ENCODE assay signal across 13 cellular contexts in the genomic region with DNA sequence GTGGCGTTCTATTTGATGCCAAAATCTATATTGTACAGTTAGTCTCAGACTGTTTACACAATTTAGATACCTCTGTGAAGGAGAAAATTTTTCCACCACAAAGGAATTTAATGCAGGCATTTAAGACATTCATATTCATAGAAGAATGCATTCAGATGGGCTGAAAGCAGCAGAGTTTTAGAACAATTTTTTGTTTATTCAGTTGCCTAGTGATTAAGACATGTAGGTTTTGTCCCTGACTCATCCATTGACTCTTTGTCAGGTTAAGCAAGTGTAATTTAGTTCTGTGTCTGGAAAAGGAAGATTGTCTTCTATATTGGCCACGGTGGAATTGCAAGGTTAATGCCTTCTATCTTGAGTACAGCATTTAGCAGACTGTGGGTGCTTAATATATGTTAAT.
DNase-seq lines count a peak whose midpoint lies in the region; ATAC-seq, FAIRE-seq and TF ChIP-seq lines count a peak whose summit lies in the region.
"Had no signal": no experiment of that assay in that cellular context is flagged by ENCODE, and none has a peak within 500 bp of the region (broad histone marks: within the 10 kb centered on the region; RNA-seq: fewer than 3 reads in every experiment).

No MANE protein-coding gene starts in this region.

- no peak for TF ChIP-seq EP300 in A549 (IDR thresholded peaks at IDR 0.05)

- H3K36me3 ChIP-seq in hepatocyte (replicated peaks; ENCODE audit: insufficient read depth, low read depth) = no peaks in the 10 kb centered on the region
- H3K36me3 ChIP-seq: cardiac muscle cell had no signal

- 26% methylated on average over 2 of the region's 2 CpGs for WGBS in A549 (ENCODE audit: missing lambda C conversion rate)
- WGBS in hepatocyte (ENCODE audit: low lambda C conversion rate, missing lambda C conversion rate) = 56% methylated on average over 2 of the region's 2 CpGs

- H3K4me2 ChIP-seq in A549 (peak overlapping the region; percentile 48), hepatocyte (no peak overlapping the region)

- H3K27me3 Mint-ChIP-seq in activated CD4-positive, alpha-beta T cell treated with anti-CD3 and anti-CD28 coated beads for 36 hours = no peaks in the 10 kb centered on the region
- H3K27me3 Mint-ChIP-seq: type B pancreatic cell had no signal

- H3K4me1 Mint-ChIP-seq in activated CD4-positive, alpha-beta T cell treated with anti-CD3 and anti-CD28 coated beads for 36 hours = peaks cover 5% of the 10 kb centered on the region

- H3K36me3 Mint-ChIP-seq in activated CD4-positive, alpha-beta T cell treated with anti-CD3 and anti-CD28 coated beads for 36 hours (ENCODE audit: low read depth) = peaks cover 2% of the 10 kb centered on the region

- H3K79me2 ChIP-seq in hepatocyte = no peaks in the 10 kb centered on the region

- H3K9me3 Mint-ChIP-seq in activated CD4-positive, alpha-beta T cell treated with anti-CD3 and anti-CD28 coated beads for 36 hours (ENCODE audit: low read depth) = peaks cover 14% of the 10 kb centered on the region

- no peak for TF ChIP-seq CTCF in A549 (IDR thresholded peaks at IDR 0.05)
- no peak for TF ChIP-seq CTCF in HFF-Myc (IDR thresholded peaks at IDR 0.05; ENCODE audit: low read depth, low read length, missing control alignments)
- no peak for TF ChIP-seq CTCF in astrocyte of the spinal cord (IDR thresholded peaks at IDR 0.05; ENCODE audit: low read depth, low read length)
- no peak for TF ChIP-seq CTCF in hepatocyte (IDR thresholded peaks at IDR 0.05; ENCODE audit: poor library complexity)

- no peak for FAIRE-seq in A549 (lab: Jason Lieb, UNC)
- FAIRE-seq: endothelial cell of umbilical vein had no signal

- POLR2A ChIA-PET in A549 (lab: Yijun Ruan, JAX) = no interaction called here
- POLR2A ChIA-PET in activated CD4-positive, alpha-beta T cell treated with anti-CD3 and anti-CD28 coated beads for 36 hours (lab: Charles Lee) = no interaction called here

- H3K4me3 ChIP-seq in A549 = no peak overlapping the region
- no peak overlapping the region for H3K4me3 ChIP-seq in HFF-Myc (replicated peaks; ENCODE audit: low read depth, low read length)
- H3K4me3 ChIP-seq in astrocyte of the spinal cord (ENCODE audit: low read depth, low read length) = no peak overlapping the region
- H3K4me3 ChIP-seq in hepatocyte = no peak overlapping the region
- H3K4me3 ChIP-seq: cardiac muscle cell had no signal

- CTCF ChIA-PET in A549 (lab: Yijun Ruan, JAX) = no interaction called here
- CTCF ChIA-PET in activated CD4-positive, alpha-beta T cell treated with anti-CD3 and anti-CD28 coated beads for 36 hours (lab: Charles Lee) = no interaction called here

- no peak for TF ChIP-seq POLR2A in A549 (IDR thresholded peaks at IDR 0.05; ENCODE audit: low read length)

- peaks cover 22% of the 10 kb centered on the region for H3K4me1 ChIP-seq in A549
- H3K4me1 ChIP-seq in hepatocyte (ENCODE audit: insufficient read depth) = no peaks in the 10 kb centered on the region

- in situ Hi-C loops in astrocyte of the spinal cord (cut with HindIII; ENCODE audit: low sequenced_read_pairs) = no loop called here

- H3K9me3 ChIP-seq in A549 = no peaks in the 10 kb centered on the region
- no peaks in the 10 kb centered on the region for H3K9me3 ChIP-seq in hepatocyte (ENCODE audit: low read depth)

- H3K27ac Mint-ChIP-seq in activated CD4-positive, alpha-beta T cell treated with anti-CD3 and anti-CD28 coated beads for 36 hours = no peak overlapping the region
- H3K27ac Mint-ChIP-seq: nephron progenitor cell, type B pancreatic cell had no signal

- intact Hi-C loops in activated CD4-positive, alpha-beta T cell treated with anti-CD3 and anti-CD28 coated beads for 36 hours (cut with DNase I, micrococcal nuclease) = no loop called here

- H3K27me3 ChIP-seq in hepatocyte = no peaks in the 10 kb centered on the region
- H3K27me3 ChIP-seq: cardiac muscle cell had no signal

- peak overlapping the region in 1 of 2 experiments; percentile 15; a peak in 1 of 6 replicates for H3K27ac ChIP-seq in A549
- peak overlapping the region; percentile 4 for H3K27ac ChIP-seq in hepatocyte
- H3K27ac ChIP-seq: cardiac muscle cell had no signal

- no peak overlapping the region for H2AFZ ChIP-seq in hepatocyte

- DNase-seq in A549 (ENCODE audit: low read depth in 1 of 2, low spot score in 1 of 2) (peak; percentile 4 to 48), HFF-Myc (ENCODE audit: extremely low read depth, low read depth) (peak; percentile 15), astrocyte of the spinal cord (ENCODE audit: low read depth, low spot score) (peak; percentile 70), hepatocyte (ENCODE audit: low spot score) (peak; percentile 32), midbrain (lab: John Stamatoyannopoulos, UW) (no peak)
- no peak for DNase-seq in activated CD4-positive, alpha-beta T cell treated with anti-CD3 and anti-CD28 coated beads for 36 hours
- DNase-seq: nephron progenitor cell, SW 1271 had no signal

- no peak for TF ChIP-seq RAD21 in A549 (conservative IDR thresholded peaks at IDR 0.05 in 1 of 2, IDR thresholded peaks at IDR 0.05 in 1 of 2)

- ATAC-seq in A549 = peak; percentile 56 to 67; a peak in 4 of 6 replicates
- no peak for ATAC-seq in HG03025 (IDR thresholded peaks at IDR 0.05; ENCODE audit: low FRiP score, unreplicated experiment)
- ATAC-seq in HG03342 (IDR thresholded peaks at IDR 0.05; ENCODE audit: unreplicated experiment) = no peak
- ATAC-seq in activated CD4-positive, alpha-beta T cell treated with anti-CD3 and anti-CD28 coated beads for 36 hours = no peak

- no peak overlapping the region for H3K4me3 Mint-ChIP-seq in activated CD4-positive, alpha-beta T cell treated with anti-CD3 and anti-CD28 coated beads for 36 hours
- H3K4me3 Mint-ChIP-seq: nephron progenitor cell, type B pancreatic cell had no signal

- no peaks in the 10 kb centered on the region for H3K9me2 ChIP-seq in hepatocyte (replicated peaks; ENCODE audit: insufficient read depth)

- H4K20me1 ChIP-seq in hepatocyte (ENCODE audit: insufficient read depth, poor library complexity, severe bottlenecking) = no peaks in the 10 kb centered on the region

TF ChIP-seq in A549, 52 proteins besides CTCF, POLR2A, EP300 and RAD21:
- TF ChIP-seq FOSB (CRISPR knock-in tag; IDR thresholded peaks at IDR 0.05) (no peak), KDM5A (IDR thresholded peaks at IDR 0.05) (no peak), CBX2 (IDR thresholded peaks at IDR 0.05; ENCODE audit: borderline replicate concordance, low read depth) (no peak)
- TF ChIP-seq, protein P1, sequence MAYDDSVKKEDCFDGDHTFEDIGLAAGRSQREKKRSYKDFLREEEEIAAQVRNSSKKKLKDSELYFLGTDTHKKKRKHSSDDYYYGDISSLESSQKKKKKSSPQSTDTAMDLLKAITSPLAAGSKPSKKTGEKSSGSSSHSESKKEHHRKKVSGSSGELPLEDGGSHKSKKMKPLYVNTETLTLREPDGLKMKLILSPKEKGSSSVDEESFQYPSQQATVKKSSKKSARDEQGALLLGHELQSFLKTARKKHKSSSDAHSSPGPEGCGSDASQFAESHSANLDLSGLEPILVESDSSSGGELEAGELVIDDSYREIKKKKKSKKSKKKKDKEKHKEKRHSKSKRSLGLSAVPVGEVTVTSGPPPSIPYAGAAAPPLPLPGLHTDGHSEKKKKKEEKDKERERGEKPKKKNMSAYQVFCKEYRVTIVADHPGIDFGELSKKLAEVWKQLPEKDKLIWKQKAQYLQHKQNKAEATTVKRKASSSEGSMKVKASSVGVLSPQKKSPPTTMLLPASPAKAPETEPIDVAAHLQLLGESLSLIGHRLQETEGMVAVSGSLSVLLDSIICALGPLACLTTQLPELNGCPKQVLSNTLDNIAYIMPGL (CRISPR knock-in tag; IDR thresholded peaks at IDR 0.05; ENCODE audit: borderline replicate concordance) = no peak

Comparison
In these comparisons a context has a peak if more than half of its experiments do, and no peak if none do; other contexts are left out.
1. ATAC-seq: peak in A549 (2 of 2); none in HG03025 (single experiment), HG03342 (single experiment) and activated CD4-positive, alpha-beta T cell treated with anti-CD3 and anti-CD28 coated beads for 36 hours (single experiment).
2. DNase-seq: peak in A549 (2 of 2), HFF-Myc (single experiment), astrocyte of the spinal cord (single experiment) and hepatocyte (single experiment); none in midbrain (single experiment) and activated CD4-positive, alpha-beta T cell treated with anti-CD3 and anti-CD28 coated beads for 36 hours (single experiment).